In the genomic region with DNA sequence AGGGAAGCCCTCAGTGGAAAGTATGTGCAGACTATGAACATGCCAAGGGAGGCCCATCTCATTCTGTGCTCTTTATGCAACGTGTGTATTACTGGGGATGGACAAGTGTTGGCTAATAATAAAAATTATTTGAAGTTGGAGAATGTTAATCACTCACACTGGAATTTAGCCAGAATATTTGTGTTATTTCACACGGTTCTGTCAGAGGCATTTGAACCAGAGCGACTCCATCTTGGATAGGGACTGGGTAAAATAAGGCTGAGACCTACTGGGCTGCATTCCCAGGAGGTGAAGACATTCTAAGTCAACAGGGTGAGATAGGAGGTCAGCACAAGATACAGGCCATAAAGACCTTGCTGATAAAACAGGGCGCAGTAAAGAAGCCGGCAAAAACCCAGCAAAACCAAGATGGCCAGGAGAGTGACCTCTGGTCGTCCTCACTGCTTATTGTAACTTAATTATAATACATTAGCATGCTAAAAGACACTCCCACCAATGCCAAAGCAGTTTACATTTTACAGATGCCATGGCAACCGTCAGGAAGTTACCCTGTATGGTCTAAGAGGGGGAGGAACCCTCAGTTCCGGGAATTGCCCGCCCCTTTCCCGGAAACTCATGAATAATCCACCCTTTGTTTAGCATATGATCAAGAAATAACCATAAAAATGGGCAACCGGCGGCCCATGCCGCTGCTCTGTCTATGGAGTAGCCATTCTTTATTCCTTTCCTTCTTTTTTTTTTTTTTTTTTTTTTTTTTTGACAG, we compare ENCODE assay signal across 12 cellular contexts. TPM values are rescaled to one million over a fixed set of nuclear protein-coding genes. Genes with fewer than 3 reads are reported as not detected.
DNase-seq lines count a peak whose midpoint lies in the region; ATAC-seq and TF ChIP-seq lines count a peak whose summit lies in the region.
"Had no signal": no experiment of that assay in that cellular context is flagged by ENCODE, and none has a peak within 500 bp of the region (broad histone marks: within the 10 kb centered on the region; RNA-seq: fewer than 3 reads in every experiment).

No MANE protein-coding gene starts in this region.

- H3K27ac ChIP-seq in SK-N-SH (ENCODE audit: low read depth in 2 of 2, low read length in 1 of 2) (no peak overlapping the region), fibroblast of lung (ENCODE audit: insufficient read depth, low read length) (no peak overlapping the region)
- H3K27ac ChIP-seq: brain microvascular endothelial cell, HL-60, psoas muscle had no signal

- 91% methylated on average over 13 of the region's 13 CpGs for WGBS in SK-N-SH (ENCODE audit: low lambda C conversion rate)

- TF ChIP-seq CTCF in SK-N-SH (IDR thresholded peaks at IDR 0.05), result no peak
- no peak for TF ChIP-seq CTCF in fibroblast of lung (conservative IDR thresholded peaks at IDR 0.05 in 1 of 2, IDR thresholded peaks at IDR 0.05 in 1 of 2; ENCODE audit: low read depth in 1 of 2, low read length in 2 of 2)

- peaks cover 5 to 12% of the 10 kb centered on the region in 2 donors for H3K27me3 Mint-ChIP-seq in stimulated activated naive B cell treated with anti-CD40 and anti-IgM and Interleukin-4, amounts not matched to agents 10 μg/mL and 1 μg/mL and 100 μg/mL, for 72 hours

- H3K9ac ChIP-seq in SK-N-SH (no peak overlapping the region), fibroblast of lung (ENCODE audit: insufficient read depth, low read length) (no peak overlapping the region)

- H2AFZ ChIP-seq in SK-N-SH (ENCODE audit: low read depth), result no peak overlapping the region
- H2AFZ ChIP-seq in fibroblast of lung (ENCODE audit: low read length), result no peak overlapping the region

- H3F3A ChIP-seq in SK-N-SH (replicated peaks; ENCODE audit: insufficient read depth), result no peaks in the 10 kb centered on the region

- no peak for TF ChIP-seq EP300 in SK-N-SH (IDR thresholded peaks at IDR 0.05; ENCODE audit: borderline replicate concordance in 1 of 2, low read depth in 1 of 2, low read length in 1 of 2)

- H3K4me1 ChIP-seq in SK-N-SH (ENCODE audit: control insufficient read depth in 1 of 2, insufficient read depth in 2 of 2, low read depth in 1 of 2, low read length in 1 of 2) (peaks cover 0 to 18% of the 10 kb centered on the region in 2 experiments; a peak in 1 of 4 replicates), fibroblast of lung (ENCODE audit: control insufficient read depth, extremely low read depth, insufficient read depth, low read length) (no peaks in the 10 kb centered on the region)
- H3K4me1 ChIP-seq: psoas muscle had no signal

- H4K20me1 ChIP-seq in SK-N-SH (ENCODE audit: insufficient read depth), result no peaks in the 10 kb centered on the region
- no peaks in the 10 kb centered on the region for H4K20me1 ChIP-seq in fibroblast of lung (ENCODE audit: control insufficient read depth, extremely low read depth, insufficient read depth, low read length)

- H3K4me3 ChIP-seq in SK-N-SH (ENCODE audit: low read depth in 2 of 2, low read length in 1 of 2) (no peak overlapping the region), fibroblast of lung (replicated peaks in 1 of 4; ENCODE audit: control extremely low read depth in 1 of 4, insufficient read depth in 1 of 4, low read depth in 3 of 4, low read length in 4 of 4) (no peak overlapping the region)
- H3K4me3 ChIP-seq: lung, psoas muscle had no signal

- H3K9me2 ChIP-seq in SK-N-SH, result no peaks in the 10 kb centered on the region

- no peak for ATAC-seq in SK-N-SH treated with all-trans-retinoic acid at 6 μM for 48 hours
- ATAC-seq in stimulated activated naive B cell treated with anti-CD40 and anti-IgM and Interleukin-4, amounts not matched to agents 10 μg/mL and 1 μg/mL and 100 μg/mL, for 72 hours (replicated peaks), result no peak
- ATAC-seq: psoas muscle had no signal

- TF ChIP-seq RAD21 in SK-N-SH (IDR thresholded peaks at IDR 0.05; ENCODE audit: low read length), result no peak

- H3K4me2 ChIP-seq in SK-N-SH, result no peak overlapping the region
- H3K4me2 ChIP-seq in fibroblast of lung (ENCODE audit: extremely low read depth, insufficient read depth, low read length), result no peak overlapping the region

- CTCF ChIA-PET in SK-N-SH (lab: Yijun Ruan, JAX), result no interaction called here

- H3K27ac Mint-ChIP-seq in stimulated activated naive B cell treated with anti-CD40 and anti-IgM and Interleukin-4, amounts not matched to agents 10 μg/mL and 1 μg/mL and 100 μg/mL, for 72 hours, result no peak overlapping the region

- peaks cover 6 to 7% of the 10 kb centered on the region in 2 donors for H3K36me3 Mint-ChIP-seq in stimulated activated naive B cell treated with anti-CD40 and anti-IgM and Interleukin-4, amounts not matched to agents 10 μg/mL and 1 μg/mL and 100 μg/mL, for 72 hours

- no peaks in the 10 kb centered on the region for H3K79me2 ChIP-seq in SK-N-SH (ENCODE audit: insufficient read depth)
- H3K79me2 ChIP-seq in fibroblast of lung (ENCODE audit: control insufficient read depth, insufficient read depth, low read length), result no peaks in the 10 kb centered on the region

- H3K36me3 ChIP-seq in SK-N-SH (replicated peaks in 1 of 2; ENCODE audit: control insufficient read depth in 1 of 2, insufficient read depth in 2 of 2, low read length in 1 of 2) (peaks cover 0 to under 1% of the 10 kb centered on the region in 2 experiments), fibroblast of lung (ENCODE audit: control insufficient read depth, insufficient read depth, low read length) (no peaks in the 10 kb centered on the region)
- H3K36me3 ChIP-seq: brain microvascular endothelial cell had no signal

- POLR2A ChIA-PET in SK-N-SH (lab: Yijun Ruan, JAX), result no interaction called here

- peaks cover 14 to 33% of the 10 kb centered on the region in 2 donors for H3K4me1 Mint-ChIP-seq in stimulated activated naive B cell treated with anti-CD40 and anti-IgM and Interleukin-4, amounts not matched to agents 10 μg/mL and 1 μg/mL and 100 μg/mL, for 72 hours

- H3K4me3 Mint-ChIP-seq in stimulated activated naive B cell treated with anti-CD40 and anti-IgM and Interleukin-4, amounts not matched to agents 10 μg/mL and 1 μg/mL and 100 μg/mL, for 72 hours, result no peak overlapping the region

- H3K27me3 ChIP-seq in SK-N-SH (ENCODE audit: insufficient read depth) (no peaks in the 10 kb centered on the region), fibroblast of lung (ENCODE audit: control insufficient read depth, insufficient read depth, low read length) (no peaks in the 10 kb centered on the region)
- H3K27me3 ChIP-seq: brain microvascular endothelial cell had no signal

- DNase-seq in SK-N-SH (no peak), fibroblast of lung (ENCODE audit: low read depth in 2 of 2) (peak; percentile 24 to 45), ureter (ENCODE audit: low spot score) (no peak), NCI-H69 (lab: John Stamatoyannopoulos, UW) (no peak)
- peak; percentile 35 for DNase-seq in activated CD4-positive, CD25-positive, alpha-beta regulatory T cell treated with anti-CD3 and anti-CD28 coated beads, Interleukin-2, amount 50 U/mL, for 72 hours
- peak; percentile 22 for DNase-seq in stimulated activated CD4-positive, alpha-beta T cell treated with anti-CD3 and anti-CD28 coated beads, Interleukin-4, amount 100 ng/mL, for 24 hours
- no peak for DNase-seq in stimulated activated naive B cell treated with anti-CD40 and anti-IgM and Interleukin-4, amounts not matched to agents 10 μg/mL and 1 μg/mL and 100 μg/mL, for 72 hours
- DNase-seq: brain microvascular endothelial cell had no signal

- H3K9me3 ChIP-seq in SK-N-SH (no peaks in the 10 kb centered on the region), fibroblast of lung (ENCODE audit: control insufficient read depth, insufficient read depth, low read depth, low read length) (no peaks in the 10 kb centered on the region)
- H3K9me3 ChIP-seq: psoas muscle had no signal

- H3K9me3 Mint-ChIP-seq in stimulated activated naive B cell treated with anti-CD40 and anti-IgM and Interleukin-4, amounts not matched to agents 10 μg/mL and 1 μg/mL and 100 μg/mL, for 72 hours, result peaks cover under 1 to 5% of the 10 kb centered on the region in 2 donors

TF ChIP-seq in SK-N-SH treated with all-trans-retinoic acid at 6 μM for 48 hours, 23 proteins besides CTCF, POLR2A, EP300 and RAD21 (continues in another document):
- TF ChIP-seq TOX (CRISPR knock-in tag; IDR thresholded peaks at IDR 0.05; ENCODE audit: borderline replicate concordance), result no peak

TF ChIP-seq in SK-N-SH, 30 proteins besides CTCF, POLR2A, EP300 and RAD21:
- TF ChIP-seq RXRA (IDR thresholded peaks at IDR 0.05; ENCODE audit: borderline replicate concordance, low read depth) (no peak), NRF1 (IDR thresholded peaks at IDR 0.05; ENCODE audit: low read depth, low read length) (no peak), MAX (IDR thresholded peaks at IDR 0.05; ENCODE audit: low read depth) (no peak), GATA2 (CRISPR knock-in tag; IDR thresholded peaks at IDR 0.05) (no peak), SIN3A (IDR thresholded peaks at IDR 0.05; ENCODE audit: borderline replicate concordance, low read depth, low read length) (no peak)

RNA-seq across cellular contexts. Expression of gene FZD5, which starts 2.6 kb away (rescaled TPM):
- 0.52 and 0.72 TPM in 2 replicates for polyA plus RNA-seq in SK-N-SH (2012; rRNA removed)
- 0.66 and 0.72 TPM in 2 replicates for polyA plus RNA-seq in SK-N-SH (2012; cell fraction: cytosol; rRNA removed)
- polyA plus RNA-seq in SK-N-SH (2012; cell fraction: nucleus; rRNA removed), result 0.41 and 0.66 TPM in 2 replicates
- 1.0 and 1.3 TPM in 2 replicates for total RNA-seq in fibroblast of lung
- 0.40 and 0.59 TPM in 2 replicates for polyA plus RNA-seq in fibroblast of lung
- polyA plus RNA-seq in fibroblast of lung (2012), result 0.64 and 0.84 TPM in 2 replicates
- polyA minus RNA-seq in fibroblast of lung (ENCODE audit: low replicate concordance), result 0.56 and 0.86 TPM in 2 replicates
- 11.6 TPM for total RNA-seq in ureter

Comparison
In these comparisons a context has a peak if more than half of its experiments do, and no peak if none do; other contexts are left out.
1. DNase-seq: peak in activated CD4-positive, CD25-positive, alpha-beta regulatory T cell treated with anti-CD3 and anti-CD28 coated beads, Interleukin-2, amount 50 U/mL, for 72 hours (single experiment), fibroblast of lung (2 of 2) and stimulated activated CD4-positive, alpha-beta T cell treated with anti-CD3 and anti-CD28 coated beads, Interleukin-4, amount 100 ng/mL, for 24 hours (single experiment); none in SK-N-SH (single experiment), ureter (single experiment), NCI-H69 (single experiment) and stimulated activated naive B cell treated with anti-CD40 and anti-IgM and Interleukin-4, amounts not matched to agents 10 μg/mL and 1 μg/mL and 100 μg/mL, for 72 hours (single experiment).